9 cellular contexts compared by ENCODE assay signal in the genomic region with DNA sequence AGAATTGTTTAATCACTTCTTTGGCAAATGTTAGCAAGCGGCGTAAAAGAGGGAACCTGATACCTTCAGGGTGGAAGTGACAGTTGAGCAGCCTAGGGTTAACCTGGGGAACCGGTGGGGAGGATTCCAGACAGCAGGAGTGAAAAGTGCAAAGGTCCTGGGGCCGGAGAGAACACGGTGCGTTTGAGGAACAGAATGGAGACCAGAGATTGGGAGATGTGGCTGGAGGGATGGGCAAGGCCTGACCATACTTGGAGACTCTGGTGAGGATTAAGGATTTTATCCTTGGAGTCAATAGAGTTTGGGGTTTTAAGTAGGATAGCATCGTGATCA. TPM values are rescaled to one million over a fixed set of nuclear protein-coding genes. Genes with fewer than 3 reads are reported as not detected.
DNase-seq lines count a peak whose midpoint lies in the region; TF ChIP-seq lines count a peak whose summit lies in the region.
"Had no signal": no experiment of that assay in that cellular context is flagged by ENCODE, and none has a peak within 500 bp of the region (broad histone marks: within the 10 kb centered on the region; RNA-seq: fewer than 3 reads in every experiment).

No MANE protein-coding gene starts in this region.

- H3K4me3 ChIP-seq in smooth muscle cell (peak overlapping the region; percentile 57), H7 (ENCODE audit: insufficient read depth, low read depth, low read length) (no peak overlapping the region), adrenal gland (peak overlapping the region in 2 of 4 donors; percentile 50 to 54)

- peak overlapping the region; percentile 89 for H3K4me3 Mint-ChIP-seq in activated CD4-positive, alpha-beta memory T cell treated with anti-CD3 and anti-CD28 coated beads, Interleukin-2, amount 10 ng/mL, durations not matched to agents 7 days and 5 days
- H3K4me3 Mint-ChIP-seq in immature natural killer cell, result peak overlapping the region; percentile 37 to 97 (median 89)

- peak; percentile 8 for DNase-seq in NCI-H146 treated with DMSO at 0.1 percent for 48 hours (lab: John Stamatoyannopoulos, UW; ENCODE audit: unreplicated experiment)
- DNase-seq in NCI-H146 (lab: John Stamatoyannopoulos, UW), result no peak
- DNase-seq in activated CD4-positive, alpha-beta memory T cell treated with anti-CD3 and anti-CD28 coated beads, Interleukin-2, amount 10 ng/mL, durations not matched to agents 7 days and 5 days, result no peak
- no peak for DNase-seq in immature natural killer cell
- DNase-seq in smooth muscle cell (lab: John Stamatoyannopoulos, UW; ENCODE audit: unreplicated experiment), result no peak
- no peak for DNase-seq in H7
- DNase-seq in adrenal gland, result no peak
- DNase-seq in NCI-H2107 (lab: John Stamatoyannopoulos, UW), result no peak

- CTCF ChIA-PET in activated CD4-positive, alpha-beta memory T cell treated with anti-CD3 and anti-CD28 coated beads, Interleukin-2, amount 10 ng/mL, durations not matched to agents 7 days and 5 days (lab: Charles Lee), result interaction anchor here (2.2 kb wide), 1 partner anchor 35 kb away, joined by 12 read pairs; a partner anchor contains a TSS

- peaks cover 14% of the 10 kb centered on the region for H3K4me1 ChIP-seq in smooth muscle cell (ENCODE audit: low read depth)
- H3K4me1 ChIP-seq in adrenal gland (replicated peaks in 1 of 2), result peaks cover 21 to 31% of the 10 kb centered on the region in 2 donors

- WGBS in smooth muscle cell (ENCODE audit: low lambda C conversion rate), result 85% methylated on average over 7 of the region's 7 CpGs
- 51 to 57% (median 54%) methylated on average over 7 of the region's 7 CpGs for WGBS in adrenal gland, 4 donors

- no peaks in the 10 kb centered on the region for H3K27me3 Mint-ChIP-seq in activated CD4-positive, alpha-beta memory T cell treated with anti-CD3 and anti-CD28 coated beads, Interleukin-2, amount 10 ng/mL, durations not matched to agents 7 days and 5 days
- peaks cover 12 to 23% (median 15%) of the 10 kb centered on the region in 3 donors for H3K27me3 Mint-ChIP-seq in immature natural killer cell (ENCODE audit: low read depth in 3 of 3)

- intact Hi-C loops in adrenal gland (cut with DNase I), result no loop called here

- no peak overlapping the region for H3K27ac Mint-ChIP-seq in activated CD4-positive, alpha-beta memory T cell treated with anti-CD3 and anti-CD28 coated beads, Interleukin-2, amount 10 ng/mL, durations not matched to agents 7 days and 5 days
- H3K27ac Mint-ChIP-seq in immature natural killer cell, result peak overlapping the region; percentile 2 to 94 (median 76)

- H3K27ac ChIP-seq in smooth muscle cell (ENCODE audit: low read depth) (no peak overlapping the region), adrenal gland (peak overlapping the region in 1 of 5 donors; percentile 83)

- TF ChIP-seq POLR2A in adrenal gland (IDR thresholded peaks at IDR 0.05), result no peak

- peak overlapping the region; percentile 84 for H2AFZ ChIP-seq in smooth muscle cell (ENCODE audit: low read depth)

- no peaks in the 10 kb centered on the region for H4K20me1 ChIP-seq in smooth muscle cell (ENCODE audit: low read depth)

- H3K4me2 ChIP-seq in smooth muscle cell, result peak overlapping the region; percentile 98

- H3F3A ChIP-seq in smooth muscle cell (ENCODE audit: low read depth), result peaks cover 9% of the 10 kb centered on the region

- no peaks in the 10 kb centered on the region for H3K9me3 Mint-ChIP-seq in activated CD4-positive, alpha-beta memory T cell treated with anti-CD3 and anti-CD28 coated beads, Interleukin-2, amount 10 ng/mL, durations not matched to agents 7 days and 5 days
- H3K9me3 Mint-ChIP-seq in immature natural killer cell, result no peaks in the 10 kb centered on the region

- H3K9me3 ChIP-seq in smooth muscle cell (replicated peaks; ENCODE audit: low read depth), result no peaks in the 10 kb centered on the region
- H3K9me3 ChIP-seq in adrenal gland (replicated peaks in 1 of 3), result no peaks in the 10 kb centered on the region

- H3K79me2 ChIP-seq in smooth muscle cell (ENCODE audit: low read depth), result peaks cover 23% of the 10 kb centered on the region

- peaks cover 5% of the 10 kb centered on the region for H3K36me3 Mint-ChIP-seq in activated CD4-positive, alpha-beta memory T cell treated with anti-CD3 and anti-CD28 coated beads, Interleukin-2, amount 10 ng/mL, durations not matched to agents 7 days and 5 days (ENCODE audit: low read depth)
- no peaks in the 10 kb centered on the region for H3K36me3 Mint-ChIP-seq in immature natural killer cell

- H3K4me1 Mint-ChIP-seq in activated CD4-positive, alpha-beta memory T cell treated with anti-CD3 and anti-CD28 coated beads, Interleukin-2, amount 10 ng/mL, durations not matched to agents 7 days and 5 days, result peaks cover 31% of the 10 kb centered on the region
- H3K4me1 Mint-ChIP-seq in immature natural killer cell, result peaks cover 33 to 37% of the 10 kb centered on the region in 2 donors

- no peaks in the 10 kb centered on the region for H3K36me3 ChIP-seq in smooth muscle cell (ENCODE audit: low read depth)
- H3K36me3 ChIP-seq in H7 (replicated peaks; ENCODE audit: control insufficient read depth, insufficient read depth, low read length), result peaks cover 3% of the 10 kb centered on the region
- H3K36me3 ChIP-seq in adrenal gland (replicated peaks in 1 of 2), result peaks cover 0 to 10% of the 10 kb centered on the region in 2 donors

- TF ChIP-seq CTCF in smooth muscle cell (IDR thresholded peaks at IDR 0.05; ENCODE audit: borderline replicate concordance, insufficient read depth, poor library complexity, severe bottlenecking) (no peak), adrenal gland (IDR thresholded peaks at IDR 0.05) (no peak)

- H3K27me3 ChIP-seq in smooth muscle cell (ENCODE audit: low read depth) (no peaks in the 10 kb centered on the region), H7 (ENCODE audit: control insufficient read depth, insufficient read depth, low read length) (no peaks in the 10 kb centered on the region), adrenal gland (no peaks in the 10 kb centered on the region)

- H3K9ac ChIP-seq in smooth muscle cell (ENCODE audit: low read depth), result no peak overlapping the region

- POLR2A ChIA-PET in activated CD4-positive, alpha-beta memory T cell treated with anti-CD3 and anti-CD28 coated beads, Interleukin-2, amount 10 ng/mL, durations not matched to agents 7 days and 5 days (lab: Charles Lee), result interaction anchor here (1.3 to 3.8 kb wide), 3 partner anchors 19 to 35 kb away, joined by 3 to 24 read pairs (median 6); a partner anchor contains a TSS

RNA-seq across cellular contexts. Expression of a gene that starts 2.3 kb away (rescaled TPM):
- total RNA-seq in activated CD4-positive, alpha-beta memory T cell treated with anti-CD3 and anti-CD28 coated beads, Interleukin-2, amount 10 ng/mL, durations not matched to agents 7 days and 5 days, result 10 to 100 TPM; 14.7 to 15.3 TPM
- 10 to 100 TPM in 1 of 3 donors, 1 to 10 TPM in 2; 4.4 to 13.1 (median 8.9) TPM for polyA plus RNA-seq in immature natural killer cell
- 4.1 and 5.3 TPM in 2 replicates for total RNA-seq in smooth muscle cell
- 7.1 and 10.1 TPM in 2 replicates for polyA plus RNA-seq in smooth muscle cell
- total RNA-seq in H7 (2014; rRNA removed; shearing (Covaris generic)), result 17.3 and 19.3 TPM in 2 replicates
- 10 to 100 TPM in 5 of 8 donors, 1 to 10 TPM in 3; 6.7 to 23.7 (median 13.2) TPM for total RNA-seq in adrenal gland
- polyA plus RNA-seq in adrenal gland, result 10 to 100 TPM in 1 of 3 donors, 1 to 10 TPM in 2; 3.9 to 18.5 (median 4.6) TPM

RNA-seq across cellular contexts. Expression of a gene that starts 18.9 kb away (rescaled TPM):
- total RNA-seq in activated CD4-positive, alpha-beta memory T cell treated with anti-CD3 and anti-CD28 coated beads, Interleukin-2, amount 10 ng/mL, durations not matched to agents 7 days and 5 days, result not detected
- polyA plus RNA-seq in immature natural killer cell (not detected), smooth muscle cell (0.52 TPM in 1 of 2 replicates, not detected in the other), adrenal gland (1 to 10 TPM in 1 of 3 donors, not detected in 2; 1.1 TPM)
- total RNA-seq in smooth muscle cell (not detected in 2 replicates), adrenal gland (not detected)
- not detected in 2 replicates for total RNA-seq in H7 (2014; rRNA removed; shearing (Covaris generic))
- total RNA-seq: HT-29 had no signal

RNA-seq across cellular contexts. Expression of a gene that starts 25.9 kb away (rescaled TPM):
- total RNA-seq in activated CD4-positive, alpha-beta memory T cell treated with anti-CD3 and anti-CD28 coated beads, Interleukin-2, amount 10 ng/mL, durations not matched to agents 7 days and 5 days, result not detected
- polyA plus RNA-seq in immature natural killer cell (not detected), smooth muscle cell (0.29 TPM in 1 of 2 replicates, not detected in the other), adrenal gland (not detected)
- total RNA-seq in smooth muscle cell (not detected in 2 replicates), adrenal gland (not detected)
- not detected in 2 replicates for total RNA-seq in H7 (2014; rRNA removed; shearing (Covaris generic))

RNA-seq across cellular contexts. Expression of a gene that starts 33.2 kb away (rescaled TPM):
- total RNA-seq in activated CD4-positive, alpha-beta memory T cell treated with anti-CD3 and anti-CD28 coated beads, Interleukin-2, amount 10 ng/mL, durations not matched to agents 7 days and 5 days, result 1 to 10 TPM; 5.9 to 6.9 TPM
- polyA plus RNA-seq in immature natural killer cell (1 to 10 TPM; 4.8 to 9.3 (median 5.4) TPM), smooth muscle cell (45.6 and 48.7 TPM in 2 replicates), adrenal gland (100 to 1,000 TPM in 2 of 3 donors, 10 to 100 TPM in 1; 68.6 to 194 (median 178) TPM)
- total RNA-seq in smooth muscle cell (21.6 and 32.1 TPM in 2 replicates), adrenal gland (100 to 1,000 TPM in 1 of 8 donors, 10 to 100 TPM in 7; 32.4 to 103 (median 73.1) TPM)
- total RNA-seq in H7 (2014; rRNA removed; shearing (Covaris generic)), result 26.4 and 37.0 TPM in 2 replicates

RNA-seq across cellular contexts. Expression of a gene that starts 34.9 kb away (rescaled TPM):
- total RNA-seq in activated CD4-positive, alpha-beta memory T cell treated with anti-CD3 and anti-CD28 coated beads, Interleukin-2, amount 10 ng/mL, durations not matched to agents 7 days and 5 days, result not detected
- polyA plus RNA-seq in immature natural killer cell (under 1 TPM in 2 of 3 donors, not detected in 1; 0.15 to 0.22 TPM), smooth muscle cell (1.1 and 2.9 TPM in 2 replicates), adrenal gland (1 to 10 TPM; 1.9 to 2.7 (median 2.3) TPM)
- total RNA-seq in smooth muscle cell (0.22 TPM in 1 of 2 replicates, not detected in the other), adrenal gland (1 to 10 TPM in 6 of 8 donors, under 1 TPM in 2; 0.30 to 3.3 (median 1.1) TPM)
- 1.1 TPM in 1 of 2 replicates, not detected in the other for total RNA-seq in H7 (2014; rRNA removed; shearing (Covaris generic))
